ENCODE assay signal across 17 cellular contexts in genomic region chr6:100433726-100434435, GRCh38. TPM values are rescaled to one million over a fixed set of nuclear protein-coding genes. Genes with fewer than 3 reads are reported as not detected.
A peak's percentile ranks its signal among the peaks of the same experiment; 100 is the strongest.
DNase-seq lines count a peak whose midpoint lies in the region; TF ChIP-seq lines count a peak whose summit lies in the region.
"Had no signal": no experiment of that assay in that cellular context is flagged by ENCODE, and none has a peak within 500 bp of the region (broad histone marks: within the 10 kb centered on the region; RNA-seq: fewer than 3 reads in every experiment).

No MANE protein-coding gene starts in this region.

- peaks cover 28% of the 10 kb centered on the region for H3K36me3 Mint-ChIP-seq in HFFc6 (ENCODE audit: low read depth)
- H3K36me3 Mint-ChIP-seq: CD8-positive, alpha-beta T cell had no signal

- H3K27ac Mint-ChIP-seq in HFFc6, result peak overlapping the region; percentile 72
- H3K27ac Mint-ChIP-seq: CD8-positive, alpha-beta T cell had no signal

- H3K27me3 Mint-ChIP-seq in HFFc6 (ENCODE audit: insufficient read depth), result no peaks in the 10 kb centered on the region; the same call in 1 of the 2 replicates

- peak overlapping the region; percentile 5; the same call in 1 of the 2 replicates for H3K4me3 Mint-ChIP-seq in HFFc6
- H3K4me3 Mint-ChIP-seq: CD8-positive, alpha-beta T cell; H9 had no signal

- no peak for TF ChIP-seq CTCF in HFFc6 (IDR thresholded peaks at IDR 0.05)

- no peaks in the 10 kb centered on the region for H3K9me3 Mint-ChIP-seq in HFFc6
- H3K9me3 Mint-ChIP-seq: CD8-positive, alpha-beta T cell; H9 had no signal

- H3K4me1 Mint-ChIP-seq in HFFc6 (ENCODE audit: low read depth), result peaks cover 56% of the 10 kb centered on the region

- DNase-seq in A172 (ENCODE audit: low spot score) (peak; percentile 4), HFFc6 (no peak), astrocyte of the hippocampus (ENCODE audit: low read depth, low spot score) (peak; percentile 77), myocyte (ENCODE audit: low read depth) (peak; percentile 18), cerebellum (ENCODE audit: low spot score) (no peak), activated gamma-delta T cell treated with Interleukin-2 at 50 U/mL for 16 hours (no peak), NCI-H1092 treated with DMSO at 0.1 percent for 48 hours (lab: John Stamatoyannopoulos, UW) (no peak)
- DNase-seq in stimulated activated CD4-positive, alpha-beta T cell treated with anti-CD3 and anti-CD28 coated beads, Interleukin-2, amount 100 ng/mL, for 48 hours, result no peak
- DNase-seq: 8988T; CD8-positive, alpha-beta T cell; DMS79 treated with DMSO at 0.1 percent for 48 hours; H9; MV-4-11; NCI-H1417 treated with DMSO at 0.1 percent for 48 hours; NCI-H1930; NCI-H2171 treated with DMSO at 0.1 percent for 48 hours; NCI-H446 treated with DMSO at 0.1 percent for 48 hours had no signal

RNA-seq across cellular contexts. Expression of gene SIM1, which starts 30.8 kb away (rescaled TPM):
- total RNA-seq in A172 (2014; rRNA removed; shearing (Covaris generic)), result not detected in 2 replicates
- total RNA-seq in HFFc6 (2021; fragmentation: NEBNext Ultra II Directional; extraction: Animal tissue kit (Norgen Biotek cat#: 25700)), result 10 to 100 TPM; 15.4 to 22.0 (median 18.2) TPM
- total RNA-seq in myocyte (29.7 and 39.7 TPM in 2 replicates), cerebellum (not detected)
- polyA plus RNA-seq in myocyte (2012), result 2.8 TPM
- total RNA-seq: CD8-positive, alpha-beta T cell; H9 had no signal

Comparison
In these comparisons a context has a peak if more than half of its experiments do, and no peak if none do; other contexts are left out.
1. DNase-seq: peak in A172 (single experiment), astrocyte of the hippocampus (single experiment) and myocyte (single experiment); none in HFFc6 (single experiment), cerebellum (single experiment), stimulated activated CD4-positive, alpha-beta T cell treated with anti-CD3 and anti-CD28 coated beads, Interleukin-2, amount 100 ng/mL, for 48 hours (0 of 2), activated gamma-delta T cell treated with Interleukin-2 at 50 U/mL for 16 hours (single experiment) and NCI-H1092 treated with DMSO at 0.1 percent for 48 hours (single experiment).
2. RNA of gene SIM1, which starts 30.8 kb away (total RNA-seq): 29.7 to 39.7 TPM in myocyte and 15.4 to 22.0 TPM in HFFc6; not detected in A172 and not detected in cerebellum (single experiment); every median in the first group is over 10 times any median in the second.